In the genomic region with DNA sequence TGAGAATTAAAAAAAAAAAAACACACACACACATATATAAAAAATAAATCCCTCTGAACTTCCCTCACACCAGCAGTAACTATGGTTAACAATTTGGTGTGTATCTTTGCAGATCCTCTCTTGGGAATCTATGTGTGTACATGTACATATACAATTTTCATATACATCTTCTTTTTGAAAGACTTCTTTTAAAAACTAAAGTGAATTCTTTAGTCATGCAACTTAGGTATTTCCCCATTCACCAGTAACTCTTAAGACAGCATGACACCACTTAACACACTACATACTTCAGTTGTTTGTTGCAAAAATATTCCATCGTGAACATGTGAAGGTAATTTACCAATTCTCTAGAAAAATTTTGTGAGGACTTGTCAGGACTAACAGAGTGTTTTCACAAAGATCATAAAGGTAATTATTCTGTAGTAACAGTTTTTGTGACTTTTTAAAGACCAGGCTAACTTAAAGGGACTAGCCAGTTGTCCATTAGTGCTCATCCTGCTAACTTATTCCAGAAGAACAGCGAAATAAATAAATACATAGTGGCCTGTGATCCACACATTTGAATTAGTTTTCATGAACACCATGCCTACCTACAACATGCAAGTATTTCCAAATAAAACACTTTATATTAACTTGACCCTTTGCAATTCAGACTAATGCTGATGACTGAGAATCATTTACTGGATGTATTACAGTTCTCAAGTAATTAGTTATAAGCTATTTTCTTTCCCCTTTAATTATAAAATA, we compare ENCODE assay signal across 18 cellular contexts. TPM values are rescaled to one million over a fixed set of nuclear protein-coding genes. Genes with fewer than 3 reads are reported as not detected.
A peak's percentile ranks its signal among the peaks of the same experiment; 100 is the strongest.
DNase-seq lines count a peak whose midpoint lies in the region; ATAC-seq, FAIRE-seq and TF ChIP-seq lines count a peak whose summit lies in the region.
"Had no signal": no experiment of that assay in that cellular context is flagged by ENCODE, and none has a peak within 500 bp of the region (broad histone marks: within the 10 kb centered on the region; RNA-seq: fewer than 3 reads in every experiment).

No MANE protein-coding gene starts in this region.

- H3K4me1 Mint-ChIP-seq in activated naive CD8-positive, alpha-beta T cell (ENCODE audit: low read depth): peaks cover 60% of the 10 kb centered on the region

- H3K9me3 Mint-ChIP-seq in activated naive CD8-positive, alpha-beta T cell (ENCODE audit: low read depth): no peaks in the 10 kb centered on the region
- H3K9me3 Mint-ChIP-seq: activated T-helper 1 cell treated with anti-CD3 and anti-CD28 coated beads, Interleukin-12 subunit alpha, Interleukin-12 subunit beta, Interleukin-2, Interleukin-4 antibody, amounts not matched to agents 30 ng/mL and 10 ng/mL and 1 ng/mL, durations not matched to agents 14 hours and 24 hours and 36 hours had no signal

- H4K91ac ChIP-seq in mesenchymal stem cell (ENCODE audit: low read length): no peak overlapping the region

- POLR2A ChIA-PET in HepG2 (lab: Yijun Ruan, JAX): interaction anchor here (9.2 to 16.7 kb wide), 2 partner anchors 11 to 20 kb away, joined by 211 to 319 read pairs; a partner anchor contains a TSS

- in situ Hi-C loops in HepG2 (cut with HindIII; ENCODE audit: extremely low pct_ligation_motif_present, low pct_unique_long_range_greater_than_20kb): no loop called here

- no peak for DNase-seq in HepG2 (ENCODE audit: low spot score)
- no peak for DNase-seq in right lobe of liver
- no peak for DNase-seq in mesenchymal stem cell
- no peak for DNase-seq in NK-92 (lab: John Stamatoyannopoulos, UW; ENCODE audit: unreplicated experiment)
- DNase-seq in testis: no peak
- DNase-seq: amniotic stem cell; gastrocnemius medialis; IMR-90; mesendoderm; Peyer's patch; psoas muscle; stimulated activated CD4-positive, alpha-beta T cell treated with anti-CD3 and anti-CD28 coated beads, Interleukin-4, amount 100 ng/mL, for 24 hours; substantia nigra had no signal

- H3K9me3 ChIP-seq in HepG2 (ENCODE audit: low read length) (no peaks in the 10 kb centered on the region), right lobe of liver (no peaks in the 10 kb centered on the region), mesenchymal stem cell (ENCODE audit: control insufficient read depth, low read length) (no peaks in the 10 kb centered on the region), testis (no peaks in the 10 kb centered on the region)
- H3K9me3 ChIP-seq: gastrocnemius medialis, Peyer's patch, psoas muscle had no signal

- TF ChIP-seq RAD21 in HepG2 (CRISPR knock-in tag; IDR thresholded peaks at IDR 0.05): no peak

- H3K23ac ChIP-seq in mesenchymal stem cell (ENCODE audit: low read length in 2 of 2): no peak overlapping the region

- no peak overlapping the region for H3K4ac ChIP-seq in mesenchymal stem cell (ENCODE audit: low read depth in 1 of 2, low read length in 2 of 2)

- no peak overlapping the region for H3K14ac ChIP-seq in mesenchymal stem cell (ENCODE audit: low read length in 2 of 2)

- peaks cover 6% of the 10 kb centered on the region for H3K36me3 Mint-ChIP-seq in activated naive CD8-positive, alpha-beta T cell

- no peak overlapping the region for H2AFZ ChIP-seq in HepG2 (ENCODE audit: low read length)
- no peak overlapping the region for H2AFZ ChIP-seq in mesenchymal stem cell (ENCODE audit: low read depth, low read length)

- H3K4me2 ChIP-seq in HepG2 (ENCODE audit: low read depth, low read length) (no peak overlapping the region), mesenchymal stem cell (ENCODE audit: low read length, poor library complexity, severe bottlenecking) (no peak overlapping the region)

- H3K4me3 Mint-ChIP-seq in activated naive CD8-positive, alpha-beta T cell: peak overlapping the region; percentile 31
- H3K4me3 Mint-ChIP-seq: activated T-helper 1 cell treated with anti-CD3 and anti-CD28 coated beads, Interleukin-12 subunit alpha, Interleukin-12 subunit beta, Interleukin-2, Interleukin-4 antibody, amounts not matched to agents 30 ng/mL and 10 ng/mL and 1 ng/mL, durations not matched to agents 14 hours and 24 hours and 36 hours had no signal

- WGBS in HepG2 (ENCODE audit: low lambda C conversion rate): 98% methylated on average over 2 of the region's 2 CpGs
- WGBS in right lobe of liver (ENCODE audit: insufficient coverage, low coverage, low lambda C conversion rate, missing lambda C conversion rate): 83% methylated on average over 2 of the region's 2 CpGs
- WGBS in mesenchymal stem cell: 93% methylated on average over 2 of the region's 2 CpGs
- 75 to 82% methylated on average over 2 of the region's 2 CpGs for WGBS in testis, 2 donors

- FAIRE-seq in HepG2 (lab: Jason Lieb, UNC): no peak

- TF ChIP-seq CTCF in HepG2 (CRISPR knock-in tag; IDR thresholded peaks at IDR 0.05): no peak
- TF ChIP-seq CTCF in right lobe of liver (IDR thresholded peaks at IDR 0.05): no peak
- no peak for TF ChIP-seq CTCF in testis (IDR thresholded peaks at IDR 0.05)

- H3K79me2 ChIP-seq in HepG2 (ENCODE audit: insufficient read depth, low read length): peaks cover 90% of the 10 kb centered on the region

- H3K36me3 ChIP-seq in HepG2 (replicated peaks in 1 of 2; ENCODE audit: control insufficient read depth in 1 of 2, insufficient read depth in 2 of 2, low read length in 2 of 2): peaks cover 53 to 94% of the 10 kb centered on the region in 2 experiments
- H3K36me3 ChIP-seq in right lobe of liver: peaks cover 8 to 100% (median 88%) of the 10 kb centered on the region in 4 donors
- peaks cover 40 to 98% of the 10 kb centered on the region in 2 experiments for H3K36me3 ChIP-seq in mesenchymal stem cell (ENCODE audit: control insufficient read depth in 1 of 2, insufficient read depth in 2 of 2, low read depth in 1 of 2, low read length in 2 of 2)
- no peaks in the 10 kb centered on the region for H3K36me3 ChIP-seq in testis (ENCODE audit: low read depth, missing control alignments)

- no peak overlapping the region for H2AK5ac ChIP-seq in mesenchymal stem cell (ENCODE audit: low read length, severe bottlenecking)

- H3K9ac ChIP-seq in HepG2 (ENCODE audit: insufficient read depth, low read depth, low read length): no peak overlapping the region
- H3K9ac ChIP-seq in mesenchymal stem cell (ENCODE audit: low read length): peak overlapping the region; percentile 65

- H3K27ac ChIP-seq in HepG2 (ENCODE audit: extremely low read length, insufficient read depth, low read length) (no peak overlapping the region), right lobe of liver (no peak overlapping the region), mesenchymal stem cell (ENCODE audit: low read length, poor library complexity, severe bottlenecking) (peak overlapping the region; percentile 43), testis (no peak overlapping the region)
- H3K27ac ChIP-seq: HL-60, Peyer's patch had no signal

- no peaks in the 10 kb centered on the region for H3K27me3 ChIP-seq in HepG2 (ENCODE audit: control insufficient read depth in 1 of 2, insufficient read depth in 2 of 2, low read length in 2 of 2)
- H3K27me3 ChIP-seq in right lobe of liver: no peaks in the 10 kb centered on the region
- no peaks in the 10 kb centered on the region for H3K27me3 ChIP-seq in mesenchymal stem cell (ENCODE audit: control insufficient read depth in 1 of 2, insufficient read depth in 1 of 2, low read length in 2 of 2)
- H3K27me3 ChIP-seq in testis: no peaks in the 10 kb centered on the region
- H3K27me3 ChIP-seq: gastrocnemius medialis, Peyer's patch had no signal

- H4K20me1 ChIP-seq in HepG2 (ENCODE audit: insufficient read depth, low read length): peaks cover 97% of the 10 kb centered on the region

- H2BK15ac ChIP-seq in mesenchymal stem cell (ENCODE audit: low read depth, poor library complexity, severe bottlenecking): no peak overlapping the region

- no peak overlapping the region for H2BK5ac ChIP-seq in mesenchymal stem cell (ENCODE audit: low read depth, low read length, poor library complexity, severe bottlenecking)

- intact Hi-C loops in HepG2 (cut with micrococcal nuclease; ENCODE audit: unreplicated experiment): no loop called here
- intact Hi-C loops in right lobe of liver (cut with DNase I): no loop called here
- intact Hi-C loops in testis (cut with DNase I; ENCODE audit: low total_unique reads): no loop called here

- H3K4me3 ChIP-seq in HepG2 (replicated peaks in 1 of 3; ENCODE audit: insufficient read depth in 1 of 3, low read depth in 2 of 3, low read length in 3 of 3) (no peak overlapping the region), right lobe of liver (no peak overlapping the region), mesenchymal stem cell (ENCODE audit: insufficient read depth in 1 of 2, low read depth in 1 of 2, low read length in 2 of 2) (no peak overlapping the region), testis (no peak overlapping the region)
- H3K4me3 ChIP-seq: gastrocnemius medialis, Peyer's patch had no signal

- no peak overlapping the region for H2BK120ac ChIP-seq in mesenchymal stem cell (ENCODE audit: low read depth, low read length)

- H4K8ac ChIP-seq in mesenchymal stem cell (ENCODE audit: low read length): no peak overlapping the region

- CTCF ChIA-PET in HepG2 (lab: Yijun Ruan, JAX; ENCODE audit: low intra/inter-chr PET ratio, low total read pairs): no interaction called here

- ATAC-seq in HepG2 (no peak), right lobe of liver (no peak), HG02798 (IDR thresholded peaks at IDR 0.05; ENCODE audit: poor library complexity, unreplicated experiment) (no peak)
- ATAC-seq: esophagus mucosa, gastrocnemius medialis, psoas muscle had no signal

- TF ChIP-seq EP300 in HepG2 (IDR thresholded peaks at IDR 0.05; ENCODE audit: low read depth in 2 of 2, low read length in 2 of 2): no peak
- no peak for TF ChIP-seq EP300 in HepG2 (CRISPR knock-in tag; IDR thresholded peaks at IDR 0.05; ENCODE audit: borderline replicate concordance)

- TF ChIP-seq POLR2A in HepG2 (IDR thresholded peaks at IDR 0.05; ENCODE audit: insufficient read depth in 1 of 2, low read depth in 2 of 2, low read length in 2 of 2) (0 out of 4 replicates have a peak, but pooled peaks of 1 of the 2 experiments have one; percentile 34), right lobe of liver (IDR thresholded peaks at IDR 0.05) (no peak), testis (IDR thresholded peaks at IDR 0.05) (no peak)

- no TSS peak for BruUV-seq in HepG2 (replicated peaks; lab: Mats Ljungman, UMichigan)

- H3K4me1 ChIP-seq in HepG2 (ENCODE audit: insufficient read depth, low read length): peaks cover 44% of the 10 kb centered on the region
- peaks cover 0 to 19% (median 8%) of the 10 kb centered on the region in 4 donors for H3K4me1 ChIP-seq in right lobe of liver
- H3K4me1 ChIP-seq in mesenchymal stem cell (ENCODE audit: control insufficient read depth, insufficient read depth, low read depth, low read length): peaks cover 5% of the 10 kb centered on the region
- H3K4me1 ChIP-seq in testis: peaks cover 20% of the 10 kb centered on the region

- H2BK12ac ChIP-seq in mesenchymal stem cell (ENCODE audit: low read length in 2 of 2): no peak overlapping the region

- no peaks in the 10 kb centered on the region for H3K79me1 ChIP-seq in mesenchymal stem cell (replicated peaks; ENCODE audit: low read length, poor library complexity, severe bottlenecking)

- H3K27me3 Mint-ChIP-seq in activated naive CD8-positive, alpha-beta T cell: no peaks in the 10 kb centered on the region

- H3K18ac ChIP-seq in mesenchymal stem cell (ENCODE audit: low read depth in 1 of 2, low read length in 2 of 2): no peak overlapping the region

- H3K27ac Mint-ChIP-seq in activated naive CD8-positive, alpha-beta T cell: peak overlapping the region; percentile 81
- H3K27ac Mint-ChIP-seq: activated T-helper 1 cell treated with anti-CD3 and anti-CD28 coated beads, Interleukin-12 subunit alpha, Interleukin-12 subunit beta, Interleukin-2, Interleukin-4 antibody, amounts not matched to agents 30 ng/mL and 10 ng/mL and 1 ng/mL, durations not matched to agents 14 hours and 24 hours and 36 hours had no signal

RNA-seq across cellular contexts. Expression of a gene that starts 12.1 kb away (rescaled TPM):
- total RNA-seq in HepG2 (2016; rRNA removed; fragmentation: Illumina TruSeq; extraction: Trizol): 431 and 788 TPM in 2 replicates
- total RNA-seq in HepG2 (2016; cell fraction: cytosol; rRNA removed; fragmentation: Illumina TruSeq; extraction: Trizol; ENCODE audit: low read depth): 862 and 1,011 TPM in 2 replicates
- total RNA-seq in HepG2 (2016; cell fraction: insoluble cytoplasmic fraction; rRNA removed; fragmentation: Illumina TruSeq; extraction: Trizol): 445 and 791 TPM in 2 replicates
- 352 and 417 TPM in 2 replicates for total RNA-seq in HepG2 (2016; cell fraction: membrane; rRNA removed; fragmentation: Illumina TruSeq; extraction: Trizol)
- total RNA-seq in HepG2 (2016; cell fraction: nucleus; rRNA removed; fragmentation: Illumina TruSeq; extraction: Trizol): 1,469 and 1,561 TPM in 2 replicates
- 859 and 920 TPM in 2 replicates for polyA plus RNA-seq in HepG2 (2011; rRNA removed)
- polyA plus RNA-seq in HepG2 (2011; cell fraction: cytosol; rRNA removed): 89.0 and 133 TPM in 2 replicates
- polyA plus RNA-seq in HepG2 (2011; cell fraction: nucleus; rRNA removed): 3,125 and 3,321 TPM in 2 replicates
- 867 and 961 TPM in 2 replicates for polyA plus RNA-seq in HepG2 (2012)
- polyA plus RNA-seq in HepG2 (2016; cell fraction: cytosol; fragmentation: Illumina TruSeq; extraction: Trizol; ENCODE audit: low read depth): 47.3 and 51.7 TPM in 2 replicates
- 339 and 360 TPM in 2 replicates for polyA plus RNA-seq in HepG2 (2016; cell fraction: insoluble cytoplasmic fraction; fragmentation: Illumina TruSeq; extraction: Trizol; ENCODE audit: low read depth)
- 79.3 and 86.7 TPM in 2 replicates for polyA plus RNA-seq in HepG2 (2016; cell fraction: membrane; fragmentation: Illumina TruSeq; extraction: Trizol; ENCODE audit: low read depth)
- 2,644 and 2,668 TPM in 2 replicates for polyA plus RNA-seq in HepG2 (2016; cell fraction: nucleus; fragmentation: Illumina TruSeq; extraction: Trizol; ENCODE audit: insufficient read depth, low read depth)
- 166 and 263 TPM in 2 replicates for polyA minus RNA-seq in HepG2 (2011; rRNA and poly(A)+ RNA removed; ENCODE audit: low replicate concordance)
- 91.3 and 98.3 TPM in 2 replicates for polyA minus RNA-seq in HepG2 (2011; cell fraction: cytosol; rRNA and poly(A)+ RNA removed)
- polyA minus RNA-seq in HepG2 (2011; cell fraction: nucleus; rRNA and poly(A)+ RNA removed): 2,261 and 2,868 TPM in 2 replicates
- total RNA-seq in right lobe of liver: 100 to 1,000 TPM in 5 of 6 experiments, 10 to 100 TPM in 1; 86.4 to 166 (median 120) TPM
- polyA plus RNA-seq in mesenchymal stem cell (2013, experiment 1 of 2): 142 TPM
- polyA plus RNA-seq in mesenchymal stem cell (2013, experiment 2 of 2): 138 TPM
- total RNA-seq in testis: 100 to 1,000 TPM; 273 to 278 TPM
- polyA plus RNA-seq in testis (ENCODE audit: insufficient read depth, low read depth, low replicate concordance): 116 TPM

RNA-seq across cellular contexts. Expression of a gene that starts 30.8 kb away (rescaled TPM):
- total RNA-seq in HepG2 (2016; rRNA removed; fragmentation: Illumina TruSeq; extraction: Trizol): 636 and 726 TPM in 2 replicates
- 328 and 530 TPM in 2 replicates for total RNA-seq in HepG2 (2016; cell fraction: cytosol; rRNA removed; fragmentation: Illumina TruSeq; extraction: Trizol; ENCODE audit: low read depth)
- total RNA-seq in HepG2 (2016; cell fraction: insoluble cytoplasmic fraction; rRNA removed; fragmentation: Illumina TruSeq; extraction: Trizol): 687 and 846 TPM in 2 replicates
- 460 and 632 TPM in 2 replicates for total RNA-seq in HepG2 (2016; cell fraction: membrane; rRNA removed; fragmentation: Illumina TruSeq; extraction: Trizol)
- total RNA-seq in HepG2 (2016; cell fraction: nucleus; rRNA removed; fragmentation: Illumina TruSeq; extraction: Trizol): 223 and 226 TPM in 2 replicates
- 688 and 755 TPM in 2 replicates for polyA plus RNA-seq in HepG2 (2011; rRNA removed)
- 1,254 and 1,646 TPM in 2 replicates for polyA plus RNA-seq in HepG2 (2011; cell fraction: cytosol; rRNA removed)
- 503 and 546 TPM in 2 replicates for polyA plus RNA-seq in HepG2 (2011; cell fraction: nucleus; rRNA removed)
- polyA plus RNA-seq in HepG2 (2012): 282 and 451 TPM in 2 replicates
- 292 and 453 TPM in 2 replicates for polyA plus RNA-seq in HepG2 (2016; cell fraction: cytosol; fragmentation: Illumina TruSeq; extraction: Trizol; ENCODE audit: low read depth)
- 479 and 541 TPM in 2 replicates for polyA plus RNA-seq in HepG2 (2016; cell fraction: insoluble cytoplasmic fraction; fragmentation: Illumina TruSeq; extraction: Trizol; ENCODE audit: low read depth)
- polyA plus RNA-seq in HepG2 (2016; cell fraction: membrane; fragmentation: Illumina TruSeq; extraction: Trizol; ENCODE audit: low read depth): 317 and 387 TPM in 2 replicates
- polyA plus RNA-seq in HepG2 (2016; cell fraction: nucleus; fragmentation: Illumina TruSeq; extraction: Trizol; ENCODE audit: insufficient read depth, low read depth): 282 and 344 TPM in 2 replicates
- polyA minus RNA-seq in HepG2 (2011; rRNA and poly(A)+ RNA removed; ENCODE audit: low replicate concordance): 60.0 and 169 TPM in 2 replicates
- polyA minus RNA-seq in HepG2 (2011; cell fraction: cytosol; rRNA and poly(A)+ RNA removed): 79.8 and 108 TPM in 2 replicates
- polyA minus RNA-seq in HepG2 (2011; cell fraction: nucleus; rRNA and poly(A)+ RNA removed): 30.8 and 37.7 TPM in 2 replicates
- 100 to 1,000 TPM in 2 of 6 experiments, 10 to 100 TPM in 4; 70.4 to 209 (median 84.8) TPM for total RNA-seq in right lobe of liver
- 553 TPM for polyA plus RNA-seq in mesenchymal stem cell (2013, experiment 1 of 2)
- polyA plus RNA-seq in mesenchymal stem cell (2013, experiment 2 of 2): 561 TPM
- 100 to 1,000 TPM; 200 to 276 TPM for total RNA-seq in testis
- 160 TPM for polyA plus RNA-seq in testis (ENCODE audit: insufficient read depth, low read depth, low replicate concordance)

RNA-seq across cellular contexts. Expression of a gene that starts 30.9 kb away (rescaled TPM):
- total RNA-seq in HepG2 (2016; rRNA removed; fragmentation: Illumina TruSeq; extraction: Trizol) (88.1 and 94.4 TPM in 2 replicates), right lobe of liver (10 to 100 TPM; 30.9 to 63.7 (median 44.3) TPM), testis (10 to 100 TPM; 84.1 to 90.6 TPM)
- total RNA-seq in HepG2 (2016; cell fraction: cytosol; rRNA removed; fragmentation: Illumina TruSeq; extraction: Trizol; ENCODE audit: low read depth): 7.6 and 8.7 TPM in 2 replicates
- total RNA-seq in HepG2 (2016; cell fraction: insoluble cytoplasmic fraction; rRNA removed; fragmentation: Illumina TruSeq; extraction: Trizol): 82.1 and 92.4 TPM in 2 replicates
- 25.4 and 28.4 TPM in 2 replicates for total RNA-seq in HepG2 (2016; cell fraction: membrane; rRNA removed; fragmentation: Illumina TruSeq; extraction: Trizol)
- total RNA-seq in HepG2 (2016; cell fraction: nucleus; rRNA removed; fragmentation: Illumina TruSeq; extraction: Trizol): 45.9 and 47.9 TPM in 2 replicates
- polyA plus RNA-seq in HepG2 (2011; rRNA removed) (61.8 and 65.9 TPM in 2 replicates), testis (ENCODE audit: insufficient read depth, low read depth, low replicate concordance) (86.6 TPM)
- polyA plus RNA-seq in HepG2 (2011; cell fraction: cytosol; rRNA removed): 56.2 and 69.5 TPM in 2 replicates
- polyA plus RNA-seq in HepG2 (2011; cell fraction: nucleus; rRNA removed): 70.7 and 72.8 TPM in 2 replicates
- polyA plus RNA-seq in HepG2 (2012): 36.7 and 39.1 TPM in 2 replicates
- polyA plus RNA-seq in HepG2 (2016; cell fraction: cytosol; fragmentation: Illumina TruSeq; extraction: Trizol; ENCODE audit: low read depth): 6.5 and 6.6 TPM in 2 replicates
- 86.7 and 90.3 TPM in 2 replicates for polyA plus RNA-seq in HepG2 (2016; cell fraction: insoluble cytoplasmic fraction; fragmentation: Illumina TruSeq; extraction: Trizol; ENCODE audit: low read depth)
- polyA plus RNA-seq in HepG2 (2016; cell fraction: membrane; fragmentation: Illumina TruSeq; extraction: Trizol; ENCODE audit: low read depth): 16.6 and 16.9 TPM in 2 replicates
- polyA plus RNA-seq in HepG2 (2016; cell fraction: nucleus; fragmentation: Illumina TruSeq; extraction: Trizol; ENCODE audit: insufficient read depth, low read depth): 69.1 and 70.6 TPM in 2 replicates
- polyA minus RNA-seq in HepG2 (2011; rRNA and poly(A)+ RNA removed; ENCODE audit: low replicate concordance): 67.9 and 114 TPM in 2 replicates
- polyA minus RNA-seq in HepG2 (2011; cell fraction: cytosol; rRNA and poly(A)+ RNA removed): 23.0 and 27.1 TPM in 2 replicates
- polyA minus RNA-seq in HepG2 (2011; cell fraction: nucleus; rRNA and poly(A)+ RNA removed): 20.9 and 23.7 TPM in 2 replicates
- 12.7 TPM for polyA plus RNA-seq in mesenchymal stem cell (2013, experiment 1 of 2)
- polyA plus RNA-seq in mesenchymal stem cell (2013, experiment 2 of 2): 13.6 TPM

RNA-seq across cellular contexts. Expression of a gene that starts 41.8 kb away (rescaled TPM):
- total RNA-seq in HepG2 (2016; rRNA removed; fragmentation: Illumina TruSeq; extraction: Trizol) (34.1 and 43.3 TPM in 2 replicates), right lobe of liver (10 to 100 TPM in 5 of 6 experiments, 1 to 10 TPM in 1; 9.3 to 16.7 (median 14.5) TPM), testis (100 to 1,000 TPM in 1 of 2 donors, 10 to 100 TPM in 1; 59.8 to 108 TPM)
- 56.7 and 61.5 TPM in 2 replicates for total RNA-seq in HepG2 (2016; cell fraction: cytosol; rRNA removed; fragmentation: Illumina TruSeq; extraction: Trizol; ENCODE audit: low read depth)
- total RNA-seq in HepG2 (2016; cell fraction: insoluble cytoplasmic fraction; rRNA removed; fragmentation: Illumina TruSeq; extraction: Trizol): 35.4 and 40.8 TPM in 2 replicates
- 47.8 and 49.1 TPM in 2 replicates for total RNA-seq in HepG2 (2016; cell fraction: membrane; rRNA removed; fragmentation: Illumina TruSeq; extraction: Trizol)
- total RNA-seq in HepG2 (2016; cell fraction: nucleus; rRNA removed; fragmentation: Illumina TruSeq; extraction: Trizol): 37.0 and 43.8 TPM in 2 replicates
- polyA plus RNA-seq in HepG2 (2011; rRNA removed) (18.5 and 22.8 TPM in 2 replicates), testis (ENCODE audit: insufficient read depth, low read depth, low replicate concordance) (76.1 TPM)
- 21.6 and 23.5 TPM in 2 replicates for polyA plus RNA-seq in HepG2 (2011; cell fraction: cytosol; rRNA removed)
- 14.7 and 18.5 TPM in 2 replicates for polyA plus RNA-seq in HepG2 (2011; cell fraction: nucleus; rRNA removed)
- 36.8 and 41.9 TPM in 2 replicates for polyA plus RNA-seq in HepG2 (2012)
- polyA plus RNA-seq in HepG2 (2016; cell fraction: cytosol; fragmentation: Illumina TruSeq; extraction: Trizol; ENCODE audit: low read depth): 22.9 and 31.3 TPM in 2 replicates
- 32.6 and 36.2 TPM in 2 replicates for polyA plus RNA-seq in HepG2 (2016; cell fraction: insoluble cytoplasmic fraction; fragmentation: Illumina TruSeq; extraction: Trizol; ENCODE audit: low read depth)
- 22.4 and 30.8 TPM in 2 replicates for polyA plus RNA-seq in HepG2 (2016; cell fraction: membrane; fragmentation: Illumina TruSeq; extraction: Trizol; ENCODE audit: low read depth)
- 23.9 and 28.8 TPM in 2 replicates for polyA plus RNA-seq in HepG2 (2016; cell fraction: nucleus; fragmentation: Illumina TruSeq; extraction: Trizol; ENCODE audit: insufficient read depth, low read depth)
- 44.9 and 77.1 TPM in 2 replicates for polyA minus RNA-seq in HepG2 (2011; rRNA and poly(A)+ RNA removed; ENCODE audit: low replicate concordance)
- polyA minus RNA-seq in HepG2 (2011; cell fraction: cytosol; rRNA and poly(A)+ RNA removed): 19.8 and 22.3 TPM in 2 replicates
- 53.6 and 69.2 TPM in 2 replicates for polyA minus RNA-seq in HepG2 (2011; cell fraction: nucleus; rRNA and poly(A)+ RNA removed)
- polyA plus RNA-seq in mesenchymal stem cell (2013, experiment 1 of 2): 24.7 TPM
- 24.0 TPM for polyA plus RNA-seq in mesenchymal stem cell (2013, experiment 2 of 2)
